Comparison of ENCODE assay signal across 23 cellular contexts in genomic region chr3:17973559-17973906, GRCh38.
"Had no signal": no experiment of that assay in that cellular context is flagged by ENCODE, and none has a peak within 500 bp of the region (broad histone marks: within the 10 kb centered on the region; RNA-seq: fewer than 3 reads in every experiment).

No MANE protein-coding gene starts in this region.

- H3K4me1 ChIP-seq: colonic mucosa, lower lobe of right lung, parathyroid adenoma, suprapubic skin, upper lobe of left lung had no signal

- H3K27me3 Mint-ChIP-seq: activated naive CD8-positive, alpha-beta T cell had no signal

- H3K9me3 ChIP-seq: colonic mucosa, esophagus muscularis mucosa, lower lobe of right lung, suprapubic skin, upper lobe of left lung had no signal

- H3K4me3 ChIP-seq: colonic mucosa, esophagus muscularis mucosa, lower lobe of right lung, suprapubic skin, upper lobe of left lung had no signal

- DNase-seq: activated CD4-positive, alpha-beta T cell treated with anti-CD3 and anti-CD28 coated beads for 48 hours; activated CD8-positive, alpha-beta T cell treated with anti-CD3 and anti-CD28 coated beads for 36 hours; activated gamma-delta T cell treated with Interleukin-2 at 50 U/mL for 16 hours; amniotic stem cell; central memory CD4-positive, alpha-beta T cell; colonic mucosa; hypothalamus; left cardiac atrium; lower lobe of right lung; midbrain; retina; small intestine; stimulated activated CD4-positive, alpha-beta T cell treated with anti-CD3 and anti-CD28 coated beads, Interleukin-4, amount 100 ng/mL, for 4 hours; stimulated activated CD8-positive, alpha-beta memory T cell treated with anti-CD3 and anti-CD28 coated beads, Interleukin-4, amount 100 ng/mL, for 48 hours; stimulated activated naive CD8-positive, alpha-beta T cell treated with anti-CD3 and anti-CD28 coated beads, Interleukin-15, Interleukin-2, amounts not matched to agents 100 U/mL and 50 U/mL, for 24 hours; T-helper 2 cell; upper lobe of left lung had no signal

- H3K4me3 Mint-ChIP-seq: activated CD8-positive, alpha-beta T cell treated with anti-CD3 and anti-CD28 coated beads for 36 hours; activated naive CD8-positive, alpha-beta T cell; neural crest cell; WTC11 had no signal

- H3K9me3 Mint-ChIP-seq: activated CD8-positive, alpha-beta T cell treated with anti-CD3 and anti-CD28 coated beads for 36 hours; neural crest cell; WTC11 had no signal

- H3K27me3 ChIP-seq: colonic mucosa, esophagus muscularis mucosa, suprapubic skin, upper lobe of left lung had no signal

- H3K27ac Mint-ChIP-seq: activated CD8-positive, alpha-beta T cell treated with anti-CD3 and anti-CD28 coated beads for 36 hours; activated naive CD8-positive, alpha-beta T cell; WTC11 had no signal

- ATAC-seq: activated CD8-positive, alpha-beta T cell treated with anti-CD3 and anti-CD28 coated beads for 36 hours; left cardiac atrium; lower lobe of right lung; stimulated activated naive CD8-positive, alpha-beta T cell treated with anti-CD3 and anti-CD28 coated beads, Interleukin-15, Interleukin-2, amounts not matched to agents 100 U/mL and 50 U/mL, for 24 hours; WTC11 had no signal

- H3K36me3 Mint-ChIP-seq: activated naive CD8-positive, alpha-beta T cell; WTC11 had no signal

- H3K27ac ChIP-seq: colonic mucosa, esophagus muscularis mucosa, lower lobe of right lung, parathyroid adenoma, suprapubic skin, upper lobe of left lung had no signal

- H3K36me3 ChIP-seq: colonic mucosa, esophagus muscularis mucosa, lower lobe of right lung, suprapubic skin, upper lobe of left lung had no signal
